9 cellular contexts compared by ENCODE assay signal in genomic region chr9:37876376-37876775, GRCh38.
"Had no signal": no experiment of that assay in that cellular context is flagged by ENCODE, and none has a peak within 500 bp of the region (broad histone marks: within the 10 kb centered on the region; RNA-seq: fewer than 3 reads in every experiment).

No MANE protein-coding gene starts in this region.

- H2AFZ ChIP-seq: GM23248 had no signal

- H3K27ac Mint-ChIP-seq: HFFc6 had no signal

- H3K4me1 ChIP-seq: HAP-1 had no signal

- ATAC-seq: HCT116, HepG2, K562 had no signal

- H3K9me3 Mint-ChIP-seq: HFFc6 had no signal

- FAIRE-seq: HepG2, K562 had no signal

- H3K27ac ChIP-seq: GM23248, HL-60 had no signal

- H3K4me3 ChIP-seq: GM23248, HAP-1, K562 had no signal

- DNase-seq: GM23248, GOT3, H7, HFFc6 had no signal

- H3K4me3 Mint-ChIP-seq: HFFc6 had no signal

- H3K9ac ChIP-seq: GM23248 had no signal
